Comparison of ENCODE assay signal across 24 cellular contexts in genomic region chr5:93430139-93430538, GRCh38.
"Had no signal": no experiment of that assay in that cellular context is flagged by ENCODE, and none has a peak within 500 bp of the region (broad histone marks: within the 10 kb centered on the region; RNA-seq: fewer than 3 reads in every experiment).

No MANE protein-coding gene starts in this region.

- ATAC-seq: HepG2, Panc1, PC-3, SK-N-SH treated with all-trans-retinoic acid at 6 μM for 48 hours had no signal

- H3K4me3 ChIP-seq: MG63 had no signal

- H3K27me3 ChIP-seq: MG63 had no signal

- H3K9me3 ChIP-seq: MG63 had no signal

- H3K27ac ChIP-seq: RWPE1 had no signal

- DNase-seq: IMR-90, Karpas-422, KG1, MG63, NCI-H1092, NCI-H1105 treated with DMSO at 0.1 percent for 48 hours, NCI-H1417 treated with DMSO at 0.1 percent for 48 hours, NCI-H146, NCI-H1694 treated with DMSO at 0.1 percent for 48 hours, NCI-H1930, NCI-H2081, NCI-H2107, NCI-H226, NCI-H446, NCI-H510A, NCI-H524 treated with DMSO at 0.1 percent for 48 hours, NCI-H69, NCI-H774, PC-3, SHP77 had no signal
